Comparison of ENCODE assay signal across 26 cellular contexts in the genomic region with DNA sequence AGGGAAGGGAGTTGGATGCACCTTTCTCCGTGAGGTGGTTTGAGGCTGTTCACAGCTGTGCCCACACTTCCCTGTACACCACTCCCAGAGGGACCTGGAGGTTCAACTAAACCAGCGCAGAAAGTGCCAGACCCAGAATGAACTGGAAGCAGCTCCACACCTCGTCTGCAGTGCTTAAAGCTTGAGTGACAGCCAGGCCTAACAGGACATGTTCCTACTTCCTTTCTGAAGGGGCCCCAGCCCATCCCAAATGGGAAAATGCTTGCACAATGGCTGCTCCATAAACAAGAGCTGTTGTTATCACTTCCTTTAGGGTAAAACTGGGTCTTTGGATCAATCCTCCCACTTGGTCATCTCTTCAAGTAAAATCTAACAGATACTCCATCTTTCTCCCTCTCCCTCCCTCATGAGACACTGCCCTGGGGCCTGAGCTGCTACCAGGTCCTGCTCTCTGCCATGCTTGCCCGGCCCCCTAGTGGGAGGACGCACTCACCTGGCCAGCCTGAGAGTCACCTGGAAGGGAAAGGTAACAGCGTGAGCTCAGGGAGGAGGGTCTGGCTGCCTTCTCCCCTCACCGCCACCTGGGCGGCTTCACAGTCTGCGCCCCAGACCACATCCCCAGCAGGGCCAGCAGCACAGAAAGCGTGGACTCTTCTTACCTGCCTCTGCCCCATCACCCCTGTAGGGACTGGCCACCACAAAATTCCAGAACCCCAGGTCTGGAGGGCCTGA. TPM values are rescaled to one million over a fixed set of nuclear protein-coding genes. Genes with fewer than 3 reads are reported as not detected.
DNase-seq lines count a peak whose midpoint lies in the region; ATAC-seq, FAIRE-seq and TF ChIP-seq lines count a peak whose summit lies in the region.
"Had no signal": no experiment of that assay in that cellular context is flagged by ENCODE, and none has a peak within 500 bp of the region (broad histone marks: within the 10 kb centered on the region; RNA-seq: fewer than 3 reads in every experiment).

No MANE protein-coding gene starts in this region.

- H3K9me3 ChIP-seq in HepG2 (ENCODE audit: low read length) (no peaks in the 10 kb centered on the region), right lobe of liver (no peaks in the 10 kb centered on the region), PC-9 (ENCODE audit: insufficient read depth, low read depth) (no peaks in the 10 kb centered on the region), endodermal cell (ENCODE audit: control insufficient read depth, low read length) (no peaks in the 10 kb centered on the region)
- H3K9me3 ChIP-seq: SJCRH30, upper lobe of right lung had no signal

- H3K79me2 ChIP-seq in HepG2 (ENCODE audit: insufficient read depth, low read length) (no peaks in the 10 kb centered on the region), PC-9 (ENCODE audit: low read depth) (no peaks in the 10 kb centered on the region)

- no peak overlapping the region for H3K9ac ChIP-seq in HepG2 (ENCODE audit: insufficient read depth, low read depth, low read length)
- H3K9ac ChIP-seq in endodermal cell (ENCODE audit: extremely low read depth, low read length, poor library complexity, severe bottlenecking): no peak overlapping the region

- H3K27me3 Mint-ChIP-seq in endodermal cell (ENCODE audit: insufficient read depth): no peaks in the 10 kb centered on the region

- no peak overlapping the region for H3K4me3 Mint-ChIP-seq in endodermal cell
- H3K4me3 Mint-ChIP-seq: T-helper 1 cell treated with Interleukin-12 subunit alpha and Interleukin-12 subunit beta and Interleukin-4 antibody, amounts not matched to agents 30 μg/mL and 1 μg/mL, for 36 hours had no signal

- no peaks in the 10 kb centered on the region for H3K9me3 Mint-ChIP-seq in endodermal cell
- H3K9me3 Mint-ChIP-seq: activated T-helper 2 cell treated with anti-CD3 and anti-CD28 coated beads, Interferon-gamma antibody, Interleukin-2, Interleukin-4, amounts not matched to agents 10 μg/mL and 5 μg/mL and 100 μg/mL, durations not matched to agents 14 hours and 24 hours and 36 hours; T-helper 1 cell treated with Interleukin-12 subunit alpha and Interleukin-12 subunit beta and Interleukin-4 antibody, amounts not matched to agents 30 μg/mL and 1 μg/mL, for 36 hours had no signal

- H3K4me1 Mint-ChIP-seq in endodermal cell: peaks cover 22% of the 10 kb centered on the region

- no peaks in the 10 kb centered on the region for H3F3A ChIP-seq in PC-9 (ENCODE audit: insufficient read depth, low read depth)

- TF ChIP-seq POLR2A in HepG2 (IDR thresholded peaks at IDR 0.05; ENCODE audit: insufficient read depth in 1 of 2, low read depth in 2 of 2, low read length in 2 of 2) (no peak), right lobe of liver (IDR thresholded peaks at IDR 0.05) (no peak)

- ATAC-seq in HepG2: peak; percentile 18; the same call in 2 of the 3 replicates
- no peak for ATAC-seq in right lobe of liver
- ATAC-seq: left cardiac atrium, upper lobe of right lung had no signal

- DNase-seq in HepG2 (ENCODE audit: low spot score) (no peak), right lobe of liver (no peak), PC-9 (peak in 1 of 2 experiments; percentile 41), endodermal cell (peak; percentile 75), HUDEP-2 (lab: John Stamatoyannopoulos, UW; ENCODE audit: unreplicated experiment in 76 of 76) (no peak), NCI-H1436 treated with DMSO at 0.1 percent for 48 hours (lab: John Stamatoyannopoulos, UW) (no peak), activated gamma-delta T cell treated with Interleukin-2 at 50 U/mL for 16 hours (no peak)
- DNase-seq: activated CD4-positive, alpha-beta T cell treated with anti-CD3 and anti-CD28 coated beads, Interleukin-2, amount 50 U/mL, for 48 hours; activated CD8-positive, alpha-beta memory T cell treated with anti-CD3 and anti-CD28 coated beads, Interleukin-2, amount 50 U/mL, for 48 hours; brain microvascular endothelial cell; DMS 273 treated with DMSO at 0.1 percent for 48 hours; glutamatergic neuron; left cardiac atrium; mesenchymal stem cell; NCI-H2029; nucleus accumbens; retina; stimulated activated CD4-positive, alpha-beta T cell treated with anti-CD3 and anti-CD28 coated beads, Interleukin-12 subunit alpha, Interleukin-12 subunit beta, amount 100 ng/mL, for 4 hours; upper lobe of right lung had no signal

- no peaks in the 10 kb centered on the region for H3K4me1 ChIP-seq in HepG2 (ENCODE audit: insufficient read depth, low read length)
- H3K4me1 ChIP-seq in right lobe of liver: no peaks in the 10 kb centered on the region
- H3K4me1 ChIP-seq in PC-9 (replicated peaks; ENCODE audit: insufficient read depth): no peaks in the 10 kb centered on the region
- H3K4me1 ChIP-seq in endodermal cell (ENCODE audit: control insufficient read depth, insufficient read depth, low read length): peaks cover 6% of the 10 kb centered on the region

- TF ChIP-seq EP300 in HepG2 (IDR thresholded peaks at IDR 0.05; ENCODE audit: low read depth in 2 of 2, low read length in 2 of 2) (no peak), HepG2 (CRISPR knock-in tag; IDR thresholded peaks at IDR 0.05; ENCODE audit: borderline replicate concordance) (no peak)

- H3K27me3 ChIP-seq in HepG2 (ENCODE audit: control insufficient read depth in 1 of 2, insufficient read depth in 2 of 2, low read length in 2 of 2): peaks cover 6 to 58% of the 10 kb centered on the region in 2 experiments; a peak in 4 of 5 replicates
- H3K27me3 ChIP-seq in right lobe of liver: no peaks in the 10 kb centered on the region
- H3K27me3 ChIP-seq in PC-9 (ENCODE audit: insufficient read depth, low read depth): no peaks in the 10 kb centered on the region
- no peaks in the 10 kb centered on the region for H3K27me3 ChIP-seq in endodermal cell (ENCODE audit: control insufficient read depth, insufficient read depth, low read length, poor library complexity, severe bottlenecking)
- H3K27me3 ChIP-seq: brain microvascular endothelial cell, SJCRH30, upper lobe of right lung had no signal

- no peak overlapping the region for H3K4me3 ChIP-seq in HepG2 (replicated peaks in 1 of 3; ENCODE audit: insufficient read depth in 1 of 3, low read depth in 2 of 3, low read length in 3 of 3)
- H3K4me3 ChIP-seq in right lobe of liver: no peak overlapping the region
- H3K4me3 ChIP-seq in PC-9: no peak overlapping the region
- H3K4me3 ChIP-seq in endodermal cell (ENCODE audit: low read length): no peak overlapping the region
- H3K4me3 ChIP-seq: SJCRH30, upper lobe of right lung had no signal

- H3K4me2 ChIP-seq in HepG2 (ENCODE audit: low read depth, low read length) (no peak overlapping the region), PC-9 (no peak overlapping the region)

- H3K27ac ChIP-seq in HepG2 (ENCODE audit: extremely low read length, insufficient read depth, low read length) (no peak overlapping the region), right lobe of liver (no peak overlapping the region), PC-9 (no peak overlapping the region), endodermal cell (ENCODE audit: low read depth, low read length) (no peak overlapping the region)
- H3K27ac ChIP-seq: brain microvascular endothelial cell, SJCRH30, upper lobe of right lung, VCaP had no signal

- no peak overlapping the region for H3K27ac Mint-ChIP-seq in endodermal cell
- H3K27ac Mint-ChIP-seq: activated T-helper 2 cell treated with anti-CD3 and anti-CD28 coated beads, Interferon-gamma antibody, Interleukin-2, Interleukin-4, amounts not matched to agents 10 μg/mL and 5 μg/mL and 100 μg/mL, durations not matched to agents 14 hours and 24 hours and 36 hours; T-helper 1 cell treated with Interleukin-12 subunit alpha and Interleukin-12 subunit beta and Interleukin-4 antibody, amounts not matched to agents 30 μg/mL and 1 μg/mL, for 36 hours had no signal

- TF ChIP-seq CTCF in HepG2 (CRISPR knock-in tag; IDR thresholded peaks at IDR 0.05) (no peak), right lobe of liver (IDR thresholded peaks at IDR 0.05) (no peak), PC-9 (conservative IDR thresholded peaks at IDR 0.05) (peak; percentile 41; the same call in 1 of the 2 replicates), endodermal cell (conservative IDR thresholded peaks at IDR 0.05) (peak; percentile 64)

- no peaks in the 10 kb centered on the region for H4K20me1 ChIP-seq in HepG2 (ENCODE audit: insufficient read depth, low read length)
- no peaks in the 10 kb centered on the region for H4K20me1 ChIP-seq in PC-9 (ENCODE audit: insufficient read depth)

- in situ Hi-C loops in HepG2 (cut with HindIII; ENCODE audit: extremely low pct_ligation_motif_present, low pct_unique_long_range_greater_than_20kb): no loop called here

- BruUV-seq in HepG2 (replicated peaks; lab: Mats Ljungman, UMichigan) (no TSS peak), PC-9 (replicated peaks; lab: Mats Ljungman, UMichigan) (no TSS peak)

- CTCF ChIA-PET in HepG2 (lab: Yijun Ruan, JAX; ENCODE audit: low intra/inter-chr PET ratio, low total read pairs) (no interaction called here), PC-9 (lab: Charles Lee) (interaction anchor here (1.0 kb wide), 1 partner anchor 11 kb away, joined by 3 read pairs; no protein-coding TSS in a partner anchor)

- WGBS in HepG2 (ENCODE audit: low lambda C conversion rate): 38% methylated on average over 10 of the region's 10 CpGs
- 25% methylated on average over 1 of the region's 10 CpGs for WGBS in right lobe of liver (ENCODE audit: insufficient coverage, low coverage, low lambda C conversion rate, missing lambda C conversion rate)
- 86 to 87% methylated on average over 6 to 10 of the region's 10 CpGs for WGBS in endodermal cell (ENCODE audit: insufficient coverage in 1 of 2, insufficient read length in 1 of 2), 2 experiments

- FAIRE-seq in HepG2 (lab: Jason Lieb, UNC): no peak
- FAIRE-seq: endometrium, G401.6, H54 had no signal

- H2AFZ ChIP-seq in HepG2 (ENCODE audit: low read length): no peak overlapping the region
- no peak overlapping the region for H2AFZ ChIP-seq in PC-9

- intact Hi-C loops in HepG2 (cut with micrococcal nuclease; ENCODE audit: unreplicated experiment): no loop called here
- intact Hi-C loops in right lobe of liver (cut with DNase I): no loop called here
- intact Hi-C loops in PC-9 (cut with micrococcal nuclease; ENCODE audit: unreplicated experiment): no loop called here

- no peaks in the 10 kb centered on the region for H3K36me3 ChIP-seq in HepG2 (replicated peaks in 1 of 2; ENCODE audit: control insufficient read depth in 1 of 2, insufficient read depth in 2 of 2, low read length in 2 of 2)
- no peaks in the 10 kb centered on the region for H3K36me3 ChIP-seq in right lobe of liver
- 0 out of 2 replicates have a peak, but pooled peaks cover 6% of the 10 kb centered on the region for H3K36me3 ChIP-seq in PC-9 (ENCODE audit: low read depth)
- H3K36me3 ChIP-seq in endodermal cell (ENCODE audit: control insufficient read depth, insufficient read depth, low read length): no peaks in the 10 kb centered on the region
- H3K36me3 ChIP-seq: SJCRH30, upper lobe of right lung had no signal

- H3K36me3 Mint-ChIP-seq in endodermal cell (ENCODE audit: low read depth): no peaks in the 10 kb centered on the region

- POLR2A ChIA-PET in HepG2 (lab: Yijun Ruan, JAX): no interaction called here
- POLR2A ChIA-PET in PC-9 (lab: Charles Lee; ENCODE audit: unreplicated experiment): interaction anchor here (0.6 kb wide), 1 partner anchor 33 kb away, joined by 24 read pairs; a partner anchor contains a TSS

- no peaks in the 10 kb centered on the region for H3K9me2 ChIP-seq in PC-9 (ENCODE audit: insufficient read depth)

- TF ChIP-seq RAD21 in HepG2 (CRISPR knock-in tag; IDR thresholded peaks at IDR 0.05): no peak

RNA-seq across cellular contexts. Expression of a gene that starts 33.5 kb away (rescaled TPM):
- total RNA-seq in HepG2 (2016; rRNA removed; fragmentation: Illumina TruSeq; extraction: Trizol) (43.4 and 53.0 TPM in 2 replicates), right lobe of liver (10 to 100 TPM in 5 of 6 experiments, 1 to 10 TPM in 1; 7.8 to 16.3 (median 11.4) TPM), PC-9 (2021) (83.2 and 86.5 TPM in 2 replicates), endodermal cell (10 to 100 TPM; 40.5 to 58.1 TPM)
- total RNA-seq in HepG2 (2016; cell fraction: cytosol; rRNA removed; fragmentation: Illumina TruSeq; extraction: Trizol; ENCODE audit: low read depth): 17.5 and 18.2 TPM in 2 replicates
- 42.9 and 57.5 TPM in 2 replicates for total RNA-seq in HepG2 (2016; cell fraction: insoluble cytoplasmic fraction; rRNA removed; fragmentation: Illumina TruSeq; extraction: Trizol)
- 23.3 and 26.7 TPM in 2 replicates for total RNA-seq in HepG2 (2016; cell fraction: membrane; rRNA removed; fragmentation: Illumina TruSeq; extraction: Trizol)
- total RNA-seq in HepG2 (2016; cell fraction: nucleus; rRNA removed; fragmentation: Illumina TruSeq; extraction: Trizol): 21.1 and 23.4 TPM in 2 replicates
- 24.8 and 32.1 TPM in 2 replicates for polyA plus RNA-seq in HepG2 (2011; rRNA removed)
- polyA plus RNA-seq in HepG2 (2011; cell fraction: cytosol; rRNA removed): 24.5 and 27.0 TPM in 2 replicates
- 11.3 and 11.4 TPM in 2 replicates for polyA plus RNA-seq in HepG2 (2011; cell fraction: nucleus; rRNA removed)
- polyA plus RNA-seq in HepG2 (2012): 18.4 and 18.8 TPM in 2 replicates
- 16.6 and 20.0 TPM in 2 replicates for polyA plus RNA-seq in HepG2 (2016; cell fraction: cytosol; fragmentation: Illumina TruSeq; extraction: Trizol; ENCODE audit: low read depth)
- polyA plus RNA-seq in HepG2 (2016; cell fraction: insoluble cytoplasmic fraction; fragmentation: Illumina TruSeq; extraction: Trizol; ENCODE audit: low read depth): 55.8 and 67.9 TPM in 2 replicates
- polyA plus RNA-seq in HepG2 (2016; cell fraction: membrane; fragmentation: Illumina TruSeq; extraction: Trizol; ENCODE audit: low read depth): 20.6 and 24.2 TPM in 2 replicates
- 34.4 and 35.5 TPM in 2 replicates for polyA plus RNA-seq in HepG2 (2016; cell fraction: nucleus; fragmentation: Illumina TruSeq; extraction: Trizol; ENCODE audit: insufficient read depth, low read depth)
- polyA minus RNA-seq in HepG2 (2011; rRNA and poly(A)+ RNA removed; ENCODE audit: low replicate concordance): 3.1 and 4.4 TPM in 2 replicates
- polyA minus RNA-seq in HepG2 (2011; cell fraction: cytosol; rRNA and poly(A)+ RNA removed): 5.8 and 7.5 TPM in 2 replicates
- 6.5 and 6.6 TPM in 2 replicates for polyA minus RNA-seq in HepG2 (2011; cell fraction: nucleus; rRNA and poly(A)+ RNA removed)
- polyA plus RNA-seq in endodermal cell (2013, experiment 1 of 2): 46.9 TPM
- polyA plus RNA-seq in endodermal cell (2013, experiment 2 of 2): 41.9 TPM

RNA-seq across cellular contexts. Expression of a gene that starts 33.9 kb away (rescaled TPM):
- total RNA-seq in HepG2 (2016; rRNA removed; fragmentation: Illumina TruSeq; extraction: Trizol): 108 and 164 TPM in 2 replicates
- total RNA-seq in HepG2 (2016; cell fraction: cytosol; rRNA removed; fragmentation: Illumina TruSeq; extraction: Trizol; ENCODE audit: low read depth): 97.6 and 98.1 TPM in 2 replicates
- total RNA-seq in HepG2 (2016; cell fraction: insoluble cytoplasmic fraction; rRNA removed; fragmentation: Illumina TruSeq; extraction: Trizol): 110 and 171 TPM in 2 replicates
- 151 and 156 TPM in 2 replicates for total RNA-seq in HepG2 (2016; cell fraction: membrane; rRNA removed; fragmentation: Illumina TruSeq; extraction: Trizol)
- 133 and 142 TPM in 2 replicates for total RNA-seq in HepG2 (2016; cell fraction: nucleus; rRNA removed; fragmentation: Illumina TruSeq; extraction: Trizol)
- 132 and 136 TPM in 2 replicates for polyA plus RNA-seq in HepG2 (2011; rRNA removed)
- polyA plus RNA-seq in HepG2 (2011; cell fraction: cytosol; rRNA removed): 168 and 213 TPM in 2 replicates
- polyA plus RNA-seq in HepG2 (2011; cell fraction: nucleus; rRNA removed): 111 and 132 TPM in 2 replicates
- 184 and 188 TPM in 2 replicates for polyA plus RNA-seq in HepG2 (2012)
- 123 and 125 TPM in 2 replicates for polyA plus RNA-seq in HepG2 (2016; cell fraction: cytosol; fragmentation: Illumina TruSeq; extraction: Trizol; ENCODE audit: low read depth)
- polyA plus RNA-seq in HepG2 (2016; cell fraction: insoluble cytoplasmic fraction; fragmentation: Illumina TruSeq; extraction: Trizol; ENCODE audit: low read depth): 137 and 155 TPM in 2 replicates
- 181 and 189 TPM in 2 replicates for polyA plus RNA-seq in HepG2 (2016; cell fraction: membrane; fragmentation: Illumina TruSeq; extraction: Trizol; ENCODE audit: low read depth)
- 223 and 240 TPM in 2 replicates for polyA plus RNA-seq in HepG2 (2016; cell fraction: nucleus; fragmentation: Illumina TruSeq; extraction: Trizol; ENCODE audit: insufficient read depth, low read depth)
- polyA minus RNA-seq in HepG2 (2011; rRNA and poly(A)+ RNA removed; ENCODE audit: low replicate concordance): 84.2 and 184 TPM in 2 replicates
- 82.0 and 93.2 TPM in 2 replicates for polyA minus RNA-seq in HepG2 (2011; cell fraction: cytosol; rRNA and poly(A)+ RNA removed)
- 30.8 and 32.4 TPM in 2 replicates for polyA minus RNA-seq in HepG2 (2011; cell fraction: nucleus; rRNA and poly(A)+ RNA removed)
- 100 to 1,000 TPM in 3 of 6 experiments, 10 to 100 TPM in 3; 49.4 to 203 (median 98.0) TPM for total RNA-seq in right lobe of liver
- total RNA-seq in PC-9 (2021): 1,010 and 1,208 TPM in 2 replicates
- 100 to 1,000 TPM; 279 to 462 TPM for total RNA-seq in endodermal cell
- 171 TPM for polyA plus RNA-seq in endodermal cell (2013, experiment 1 of 2)
- polyA plus RNA-seq in endodermal cell (2013, experiment 2 of 2): 175 TPM

Comparison
In these comparisons a context has a peak if more than half of its experiments do, and no peak if none do; other contexts are left out.
1. CTCF ChIP-seq: peak in PC-9 (single experiment) and endodermal cell (single experiment); none in HepG2 (single experiment) and right lobe of liver (0 of 4).